Comparison of ENCODE assay signal across 8 cellular contexts in the genomic region with DNA sequence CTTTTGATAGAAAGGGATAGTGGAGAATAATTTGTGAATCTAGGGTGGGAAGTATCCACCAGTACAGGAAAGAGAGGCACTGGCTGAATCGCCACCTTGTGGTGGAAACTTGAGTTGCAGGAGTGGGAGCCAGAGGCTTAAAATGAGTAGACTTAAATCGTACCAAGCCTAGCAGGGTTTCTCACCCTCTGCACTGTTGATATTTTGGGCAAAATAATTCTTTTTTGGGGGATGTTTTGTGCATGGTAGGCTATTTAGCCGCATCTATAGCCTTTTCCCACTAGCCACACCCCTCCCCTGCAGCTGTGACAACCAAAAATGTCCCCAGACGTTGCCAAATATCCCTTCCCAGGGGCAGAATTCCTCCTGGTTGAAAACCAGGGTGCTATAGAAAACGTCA.
DNase-seq lines count a peak whose midpoint lies in the region; ATAC-seq, FAIRE-seq and TF ChIP-seq lines count a peak whose summit lies in the region.

No MANE protein-coding gene starts in this region.

- peak; percentile 65 for FAIRE-seq in RCC 7860 (lab: Jason Lieb, UNC)

- TF ChIP-seq CTCF in GM12801 (IDR thresholded peaks at IDR 0.05; ENCODE audit: extremely low read depth, insufficient read length) = peak; percentile 98
- peak; percentile 91 for TF ChIP-seq CTCF in neural crest cell (conservative IDR thresholded peaks at IDR 0.05)
- peak in 5 of 7 experiments; percentile 75 to 95 (median 87) for TF ChIP-seq CTCF in stomach (IDR thresholded peaks at IDR 0.05)

- TF ChIP-seq EP300 in stomach (IDR thresholded peaks at IDR 0.05) = no peak

- H3K36me3 Mint-ChIP-seq in neural crest cell (ENCODE audit: low read depth) = no peaks in the 10 kb centered on the region

- H3K27me3 ChIP-seq in stomach = peaks cover 0 to 61% (median 13%) of the 10 kb centered on the region in 3 donors

- H3K27ac Mint-ChIP-seq in neural crest cell (ENCODE audit: unreplicated experiment) = no peak overlapping the region

- 12 to 19% (median 14%) methylated on average over 5 of the region's 5 CpGs for WGBS in stomach, 5 donors

- no peak overlapping the region for H3K4me3 ChIP-seq in stomach

- no peak for ATAC-seq in HG03135 (IDR thresholded peaks at IDR 0.05; ENCODE audit: unreplicated experiment)

- no peaks in the 10 kb centered on the region for H3K4me1 ChIP-seq in stomach

- H3K9me3 Mint-ChIP-seq in neural crest cell = no peaks in the 10 kb centered on the region

- no peaks in the 10 kb centered on the region for H3K36me3 ChIP-seq in stomach

- intact Hi-C loops in stomach (cut with DNase I; ENCODE audit: low total_unique reads) = no loop called here

- peaks cover 20% of the 10 kb centered on the region for H3K27me3 Mint-ChIP-seq in neural crest cell (ENCODE audit: low read depth)

- H3K4me1 Mint-ChIP-seq in neural crest cell = no peaks in the 10 kb centered on the region

- TF ChIP-seq POLR2A in stomach (IDR thresholded peaks at IDR 0.05) = no peak

- no peak overlapping the region for H3K27ac ChIP-seq in stomach

- H3K9me3 ChIP-seq in stomach = peaks cover 0 to 9% (median 6%) of the 10 kb centered on the region in 4 donors

- no peak overlapping the region for H3K4me3 Mint-ChIP-seq in neural crest cell

- DNase-seq in HuH-7.5 (ENCODE audit: low spot score) (peak; percentile 84), RCC 7860 (ENCODE audit: low spot score) (peak; percentile 61), fibroblast of peridontal ligament (ENCODE audit: extremely low read depth) (peak; percentile 85), neural crest cell (ENCODE audit: low read depth, low spot score) (peak; percentile 93), stomach (peak; percentile 85)
- peak; percentile 87 to 90 for DNase-seq in activated T-cell treated with anti-CD3 and anti-CD28 coated beads, Interleukin-2, amount 50 U/mL, for 48 hours
